ENCODE assay signal across 9 cellular contexts in the genomic region with DNA sequence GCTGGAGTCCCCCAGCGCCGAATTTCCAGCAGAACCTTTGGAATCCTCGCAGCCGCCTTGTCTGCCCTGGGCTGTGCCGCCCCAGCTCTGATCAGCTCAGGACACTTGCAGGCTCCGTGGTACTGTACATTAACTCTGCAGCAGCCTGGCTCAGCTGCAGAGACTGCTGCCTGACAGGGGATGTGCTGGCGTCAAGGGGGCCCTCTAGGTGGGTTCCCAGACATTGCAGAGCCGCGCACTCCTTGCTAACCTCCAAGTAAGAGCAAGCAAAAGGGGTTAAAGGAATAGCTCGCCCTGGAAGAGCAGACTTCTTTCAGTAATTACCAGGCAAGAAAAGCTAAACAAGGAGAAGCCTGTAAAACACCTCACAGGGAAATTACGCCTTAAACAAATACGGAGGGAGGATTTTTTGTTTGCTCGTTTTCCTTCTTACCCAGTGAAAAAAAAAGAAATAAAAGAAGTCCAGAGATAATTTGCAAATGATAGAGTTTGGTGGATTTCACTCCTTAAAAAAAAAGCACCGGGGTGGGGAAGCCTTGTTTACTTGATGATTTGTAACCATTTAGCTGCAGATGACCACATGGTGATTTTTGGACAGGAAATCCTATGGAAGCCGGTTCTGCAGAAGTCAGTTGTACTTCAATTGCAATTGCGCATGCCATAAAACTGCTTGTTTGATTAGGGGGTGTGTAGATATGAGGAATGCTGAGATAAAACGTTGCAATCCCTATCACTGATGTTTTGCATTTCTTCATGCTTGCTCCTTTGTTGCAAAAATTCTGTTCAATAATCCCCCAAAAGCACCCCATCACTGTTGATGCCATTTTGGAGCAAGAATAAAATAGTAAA.
A peak's percentile ranks its signal among the peaks of the same experiment; 100 is the strongest.
DNase-seq lines count a peak whose midpoint lies in the region; ATAC-seq and FAIRE-seq lines count a peak whose summit lies in the region.
"Had no signal": no experiment of that assay in that cellular context is flagged by ENCODE, and none has a peak within 500 bp of the region (broad histone marks: within the 10 kb centered on the region; RNA-seq: fewer than 3 reads in every experiment).

No MANE protein-coding gene starts in this region.

- no peak for ATAC-seq in GM21723 (IDR thresholded peaks at IDR 0.05; ENCODE audit: unreplicated experiment)

- no peak for FAIRE-seq in GM19239 (lab: Jason Lieb, UNC)
- FAIRE-seq: endometrium had no signal

- DNase-seq in C1 segment of cervical spinal cord (lab: John Stamatoyannopoulos, UW) (peak; percentile 15 to 91 (median 70)), NCI-H1092 treated with DMSO at 0.1 percent for 48 hours (lab: John Stamatoyannopoulos, UW) (peak; percentile 73), anterior cingulate cortex (lab: John Stamatoyannopoulos, UW) (peak; percentile 32 to 96 (median 81)), hepatic stellate cell (ENCODE audit: low spot score) (peak; percentile 0), renal cortical epithelial cell (ENCODE audit: low read depth) (peak; percentile 71), NOMO-1 treated with DMSO at 0.1 percent for 48 hours (lab: John Stamatoyannopoulos, UW; ENCODE audit: unreplicated experiment) (no peak), GM19239 (ENCODE audit: insufficient read length, low spot score) (no peak)

Comparison
In these comparisons a context has a peak if more than half of its experiments do, and no peak if none do; other contexts are left out.
1. DNase-seq: peak in C1 segment of cervical spinal cord (14 of 14), NCI-H1092 treated with DMSO at 0.1 percent for 48 hours (single experiment), anterior cingulate cortex (58 of 58), hepatic stellate cell (single experiment) and renal cortical epithelial cell (single experiment); none in NOMO-1 treated with DMSO at 0.1 percent for 48 hours (single experiment) and GM19239 (single experiment).